Comparison of ENCODE assay signal across 26 cellular contexts in genomic region chr3:4817128-4817527, GRCh38.
DNase-seq lines count a peak whose midpoint lies in the region; ATAC-seq, FAIRE-seq and TF ChIP-seq lines count a peak whose summit lies in the region.
"Had no signal": no experiment of that assay in that cellular context is flagged by ENCODE, and none has a peak within 500 bp of the region (broad histone marks: within the 10 kb centered on the region; RNA-seq: fewer than 3 reads in every experiment).

No MANE protein-coding gene starts in this region.

- peaks cover 80% of the 10 kb centered on the region for H3K36me3 Mint-ChIP-seq in activated T-helper 1 cell treated with anti-CD3 and anti-CD28 coated beads, Interleukin-12 subunit alpha, Interleukin-12 subunit beta, Interleukin-2, Interleukin-4 antibody, amounts not matched to agents 30 ng/mL and 10 ng/mL and 1 ng/mL, durations not matched to agents 14 hours and 24 hours and 36 hours (ENCODE audit: low read depth)
- H3K36me3 Mint-ChIP-seq in effector memory CD8-positive, alpha-beta T cell (ENCODE audit: insufficient read depth), result peaks cover 24% of the 10 kb centered on the region
- peaks cover 87 to 92% of the 10 kb centered on the region in 2 donors for H3K36me3 Mint-ChIP-seq in stimulated activated naive B cell treated with anti-CD40 and anti-IgM and Interleukin-4, amounts not matched to agents 10 μg/mL and 1 μg/mL and 100 μg/mL, for 72 hours

- DNase-seq in HepG2 (ENCODE audit: low spot score) (no peak), right lobe of liver (no peak), MV-4-11 (lab: John Stamatoyannopoulos, UW) (no peak)
- no peak for DNase-seq in activated T-helper 1 cell treated with anti-CD3 and anti-CD28 coated beads, Interleukin-12 subunit alpha, Interleukin-12 subunit beta, Interleukin-2, Interleukin-4 antibody, amounts not matched to agents 30 ng/mL and 10 ng/mL and 1 ng/mL, durations not matched to agents 14 hours and 24 hours and 36 hours (ENCODE audit: low spot score)
- no peak for DNase-seq in effector memory CD8-positive, alpha-beta T cell
- no peak for DNase-seq in stimulated activated naive B cell treated with anti-CD40 and anti-IgM and Interleukin-4, amounts not matched to agents 10 μg/mL and 1 μg/mL and 100 μg/mL, for 72 hours
- DNase-seq: C1 segment of cervical spinal cord; CD8-positive, alpha-beta T cell; DMS 273 treated with DMSO at 0.1 percent for 48 hours; DMS79; EL; GDM1; HCEC 1CT; NCI-H1092; NCI-H1417 treated with DMSO at 0.1 percent for 48 hours; NCI-H1694 treated with DMSO at 0.1 percent for 48 hours; NCI-H2081; NCI-H2227 treated with DMSO at 0.1 percent for 48 hours; NCI-H526 treated with DMSO at 0.1 percent for 48 hours; Right ventricle myocardium superior; RPMI8226 had no signal

- ATAC-seq in HepG2, result no peak
- ATAC-seq in right lobe of liver, result no peak
- ATAC-seq in effector memory CD8-positive, alpha-beta T cell (replicated peaks), result no peak
- ATAC-seq in stimulated activated naive B cell treated with anti-CD40 and anti-IgM and Interleukin-4, amounts not matched to agents 10 μg/mL and 1 μg/mL and 100 μg/mL, for 72 hours (replicated peaks), result no peak
- no peak for ATAC-seq in HG02678 (IDR thresholded peaks at IDR 0.05; ENCODE audit: unreplicated experiment)
- ATAC-seq: CD8-positive, alpha-beta T cell; GM12878 had no signal

- in situ Hi-C loops in HepG2 (cut with HindIII; ENCODE audit: extremely low pct_ligation_motif_present, low pct_unique_long_range_greater_than_20kb), result no loop called here

- WGBS in HepG2 (ENCODE audit: low lambda C conversion rate), result 94% methylated on average over 2 of the region's 2 CpGs
- WGBS in right lobe of liver (ENCODE audit: insufficient coverage, low coverage, low lambda C conversion rate, missing lambda C conversion rate), result 66% methylated on average over 2 of the region's 2 CpGs

- H2AFZ ChIP-seq in HepG2 (ENCODE audit: low read length), result no peak overlapping the region

- no peaks in the 10 kb centered on the region for H3K27me3 Mint-ChIP-seq in activated T-helper 1 cell treated with anti-CD3 and anti-CD28 coated beads, Interleukin-12 subunit alpha, Interleukin-12 subunit beta, Interleukin-2, Interleukin-4 antibody, amounts not matched to agents 30 ng/mL and 10 ng/mL and 1 ng/mL, durations not matched to agents 14 hours and 24 hours and 36 hours (ENCODE audit: insufficient read depth)
- no peaks in the 10 kb centered on the region for H3K27me3 Mint-ChIP-seq in effector memory CD8-positive, alpha-beta T cell
- H3K27me3 Mint-ChIP-seq in stimulated activated naive B cell treated with anti-CD40 and anti-IgM and Interleukin-4, amounts not matched to agents 10 μg/mL and 1 μg/mL and 100 μg/mL, for 72 hours, result no peaks in the 10 kb centered on the region
- H3K27me3 Mint-ChIP-seq: IgD-negative memory B cell had no signal

- H3K4me1 ChIP-seq in HepG2 (ENCODE audit: insufficient read depth, low read length), result no peaks in the 10 kb centered on the region
- no peaks in the 10 kb centered on the region for H3K4me1 ChIP-seq in right lobe of liver
- H3K4me1 ChIP-seq: SJSA1 had no signal

- peak overlapping the region; percentile 29 for H3K27ac Mint-ChIP-seq in activated T-helper 1 cell treated with anti-CD3 and anti-CD28 coated beads, Interleukin-12 subunit alpha, Interleukin-12 subunit beta, Interleukin-2, Interleukin-4 antibody, amounts not matched to agents 30 ng/mL and 10 ng/mL and 1 ng/mL, durations not matched to agents 14 hours and 24 hours and 36 hours
- peak overlapping the region; percentile 14 to 57 for H3K27ac Mint-ChIP-seq in effector memory CD8-positive, alpha-beta T cell
- H3K27ac Mint-ChIP-seq in stimulated activated naive B cell treated with anti-CD40 and anti-IgM and Interleukin-4, amounts not matched to agents 10 μg/mL and 1 μg/mL and 100 μg/mL, for 72 hours, result peak overlapping the region; percentile 67
- H3K27ac Mint-ChIP-seq: CD8-positive, alpha-beta T cell; IgD-negative memory B cell had no signal

- no peaks in the 10 kb centered on the region for H3K79me2 ChIP-seq in HepG2 (ENCODE audit: insufficient read depth, low read length)

- TF ChIP-seq EP300 in HepG2 (IDR thresholded peaks at IDR 0.05; ENCODE audit: low read depth in 2 of 2, low read length in 2 of 2), result no peak
- no peak for TF ChIP-seq EP300 in HepG2 (CRISPR knock-in tag; IDR thresholded peaks at IDR 0.05; ENCODE audit: borderline replicate concordance)

- H3K9me3 Mint-ChIP-seq in activated T-helper 1 cell treated with anti-CD3 and anti-CD28 coated beads, Interleukin-12 subunit alpha, Interleukin-12 subunit beta, Interleukin-2, Interleukin-4 antibody, amounts not matched to agents 30 ng/mL and 10 ng/mL and 1 ng/mL, durations not matched to agents 14 hours and 24 hours and 36 hours, result peaks cover 23% of the 10 kb centered on the region
- H3K9me3 Mint-ChIP-seq in effector memory CD8-positive, alpha-beta T cell, result no peaks in the 10 kb centered on the region
- no peaks in the 10 kb centered on the region for H3K9me3 Mint-ChIP-seq in stimulated activated naive B cell treated with anti-CD40 and anti-IgM and Interleukin-4, amounts not matched to agents 10 μg/mL and 1 μg/mL and 100 μg/mL, for 72 hours
- H3K9me3 Mint-ChIP-seq: IgD-negative memory B cell had no signal

- TF ChIP-seq CTCF in HepG2 (CRISPR knock-in tag; IDR thresholded peaks at IDR 0.05) (no peak), right lobe of liver (IDR thresholded peaks at IDR 0.05) (no peak)

- H3K27me3 ChIP-seq in HepG2 (ENCODE audit: control insufficient read depth in 1 of 2, insufficient read depth in 2 of 2, low read length in 2 of 2) (no peaks in the 10 kb centered on the region), right lobe of liver (no peaks in the 10 kb centered on the region)
- H3K27me3 ChIP-seq: SJSA1 had no signal

- BruUV-seq in HepG2 (replicated peaks; lab: Mats Ljungman, UMichigan), result no TSS peak

- no peak for TF ChIP-seq RAD21 in HepG2 (CRISPR knock-in tag; IDR thresholded peaks at IDR 0.05)

- H3K36me3 ChIP-seq in HepG2 (replicated peaks in 1 of 2; ENCODE audit: control insufficient read depth in 1 of 2, insufficient read depth in 2 of 2, low read length in 2 of 2) (peaks cover 1 to 16% of the 10 kb centered on the region in 2 experiments; a peak in 3 of 5 replicates), right lobe of liver (peaks cover 0 to 2% (median 0%) of the 10 kb centered on the region in 4 donors)
- H3K36me3 ChIP-seq: SJSA1 had no signal

- POLR2A ChIA-PET in HepG2 (lab: Yijun Ruan, JAX), result no interaction called here

- peaks cover 75% of the 10 kb centered on the region for H3K4me1 Mint-ChIP-seq in activated T-helper 1 cell treated with anti-CD3 and anti-CD28 coated beads, Interleukin-12 subunit alpha, Interleukin-12 subunit beta, Interleukin-2, Interleukin-4 antibody, amounts not matched to agents 30 ng/mL and 10 ng/mL and 1 ng/mL, durations not matched to agents 14 hours and 24 hours and 36 hours (ENCODE audit: low read depth)
- peaks cover 17 to 19% of the 10 kb centered on the region in 2 donors for H3K4me1 Mint-ChIP-seq in effector memory CD8-positive, alpha-beta T cell (ENCODE audit: low read depth in 2 of 2)
- peaks cover 24 to 40% of the 10 kb centered on the region in 2 donors for H3K4me1 Mint-ChIP-seq in stimulated activated naive B cell treated with anti-CD40 and anti-IgM and Interleukin-4, amounts not matched to agents 10 μg/mL and 1 μg/mL and 100 μg/mL, for 72 hours

- FAIRE-seq in HepG2 (lab: Jason Lieb, UNC), result no peak
- FAIRE-seq: GM12878, H1 had no signal

- no peak overlapping the region for H3K27ac ChIP-seq in HepG2 (ENCODE audit: extremely low read length, insufficient read depth, low read length)
- H3K27ac ChIP-seq in right lobe of liver, result no peak overlapping the region
- H3K27ac ChIP-seq: SJSA1 had no signal

- intact Hi-C loops in HepG2 (cut with micrococcal nuclease; ENCODE audit: unreplicated experiment), result no loop called here
- intact Hi-C loops in right lobe of liver (cut with DNase I), result no loop called here
- intact Hi-C loops in activated T-helper 1 cell treated with anti-CD3 and anti-CD28 coated beads, Interleukin-12 subunit alpha, Interleukin-12 subunit beta, Interleukin-2, Interleukin-4 antibody, amounts not matched to agents 30 ng/mL and 10 ng/mL and 1 ng/mL, durations not matched to agents 14 hours and 24 hours and 36 hours (cut with micrococcal nuclease), result no loop called here

- peak overlapping the region; percentile 15 for H3K4me3 Mint-ChIP-seq in activated T-helper 1 cell treated with anti-CD3 and anti-CD28 coated beads, Interleukin-12 subunit alpha, Interleukin-12 subunit beta, Interleukin-2, Interleukin-4 antibody, amounts not matched to agents 30 ng/mL and 10 ng/mL and 1 ng/mL, durations not matched to agents 14 hours and 24 hours and 36 hours
- H3K4me3 Mint-ChIP-seq in effector memory CD8-positive, alpha-beta T cell, result no peak overlapping the region
- no peak overlapping the region for H3K4me3 Mint-ChIP-seq in stimulated activated naive B cell treated with anti-CD40 and anti-IgM and Interleukin-4, amounts not matched to agents 10 μg/mL and 1 μg/mL and 100 μg/mL, for 72 hours
- H3K4me3 Mint-ChIP-seq: CD8-positive, alpha-beta T cell; IgD-negative memory B cell had no signal

- H3K4me3 ChIP-seq in HepG2 (replicated peaks in 1 of 3; ENCODE audit: insufficient read depth in 1 of 3, low read depth in 2 of 3, low read length in 3 of 3) (no peak overlapping the region), right lobe of liver (no peak overlapping the region)
- H3K4me3 ChIP-seq: GM12878, SJSA1 had no signal

- H3K4me2 ChIP-seq in HepG2 (ENCODE audit: low read depth, low read length), result no peak overlapping the region

- H3K9me3 ChIP-seq in HepG2 (ENCODE audit: low read length) (no peaks in the 10 kb centered on the region), right lobe of liver (no peaks in the 10 kb centered on the region)
- H3K9me3 ChIP-seq: SJSA1 had no signal

- TF ChIP-seq POLR2A in HepG2 (IDR thresholded peaks at IDR 0.05; ENCODE audit: insufficient read depth in 1 of 2, low read depth in 2 of 2, low read length in 2 of 2) (no peak), right lobe of liver (IDR thresholded peaks at IDR 0.05) (no peak)

- CTCF ChIA-PET in HepG2 (lab: Yijun Ruan, JAX; ENCODE audit: low intra/inter-chr PET ratio, low total read pairs), result no interaction called here

- no peak overlapping the region for H3K9ac ChIP-seq in HepG2 (ENCODE audit: insufficient read depth, low read depth, low read length)

- H4K20me1 ChIP-seq in HepG2 (ENCODE audit: insufficient read depth, low read length), result no peaks in the 10 kb centered on the region

TF ChIP-seq in HepG2, 621 proteins besides CTCF, POLR2A, EP300 and RAD21:
- TF ChIP-seq ZNF605 (CRISPR knock-in tag; IDR thresholded peaks at IDR 0.05) (peak; percentile 95), ZNF564 (CRISPR knock-in tag; IDR thresholded peaks at IDR 0.05) (no peak)
